25 cellular contexts compared by ENCODE assay signal in the genomic region with DNA sequence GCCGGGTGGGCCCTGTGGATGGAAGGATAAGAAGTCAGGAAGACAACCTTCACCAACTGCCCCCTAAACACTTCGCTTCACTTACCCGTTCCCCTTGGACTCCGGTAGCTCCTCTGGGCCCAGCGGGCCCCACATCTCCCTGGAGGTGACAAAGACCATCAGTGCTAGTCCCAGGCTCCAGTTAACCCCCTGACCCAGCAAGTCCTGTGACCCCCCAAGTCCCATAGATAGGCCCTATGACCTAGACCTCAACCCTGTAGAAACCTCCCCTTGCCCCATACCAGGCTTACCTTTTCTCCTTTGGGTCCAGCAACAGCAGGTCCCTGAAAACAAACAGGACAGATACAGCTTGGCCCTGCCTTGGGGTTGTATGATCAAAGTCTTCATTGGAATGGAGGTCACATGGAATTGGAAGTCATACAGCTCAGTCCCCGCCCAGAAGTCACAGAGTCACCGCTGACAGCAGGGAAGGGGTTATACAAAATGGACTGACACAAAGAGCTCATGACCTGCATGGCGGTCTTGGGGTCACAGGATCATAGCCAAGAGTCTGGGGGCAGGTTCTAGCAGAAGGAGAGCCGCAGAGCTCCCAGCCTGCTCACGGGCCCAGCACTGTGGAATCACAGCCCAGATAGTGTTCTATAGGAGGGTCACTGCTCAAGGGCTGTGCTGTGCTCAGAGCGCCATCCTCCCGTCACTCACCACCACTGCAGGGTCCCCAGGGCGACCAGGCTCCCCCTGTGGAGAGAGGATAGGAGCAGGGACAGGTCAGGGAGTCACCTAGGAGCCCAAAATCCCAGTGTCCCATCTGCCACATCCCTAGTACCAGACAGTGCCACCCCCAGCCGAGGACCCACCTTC. TPM values are rescaled to one million over a fixed set of nuclear protein-coding genes. Genes with fewer than 3 reads are reported as not detected.
"Had no signal": no experiment of that assay in that cellular context is flagged by ENCODE, and none has a peak within 500 bp of the region (broad histone marks: within the 10 kb centered on the region; RNA-seq: fewer than 3 reads in every experiment).

No MANE protein-coding gene starts in this region.

- H3K27ac Mint-ChIP-seq: activated CD4-positive, alpha-beta T cell treated with anti-CD3 and anti-CD28 coated beads, Interleukin-2, amount 10 ng/mL, durations not matched to agents 7 days and 5 days; activated CD8-positive, alpha-beta T cell treated with anti-CD3 and anti-CD28 coated beads for 36 hours; nephron had no signal

- H3K4me3 ChIP-seq: coronary artery, esophagus squamous epithelium, gastrocnemius medialis, sigmoid colon, upper lobe of right lung had no signal

- H3K27me3 Mint-ChIP-seq: activated CD4-positive, alpha-beta T cell treated with anti-CD3 and anti-CD28 coated beads, Interleukin-2, amount 10 ng/mL, durations not matched to agents 7 days and 5 days; activated CD8-positive, alpha-beta T cell treated with anti-CD3 and anti-CD28 coated beads for 36 hours had no signal

- H3K4me1 ChIP-seq: gastrocnemius medialis, sigmoid colon, upper lobe of right lung had no signal

- FAIRE-seq: bronchial epithelial cell, TTC549 had no signal

- H3K9me3 Mint-ChIP-seq: activated CD4-positive, alpha-beta T cell treated with anti-CD3 and anti-CD28 coated beads, Interleukin-2, amount 10 ng/mL, durations not matched to agents 7 days and 5 days; activated CD8-positive, alpha-beta T cell treated with anti-CD3 and anti-CD28 coated beads for 36 hours; nephron had no signal

- H3K27me3 ChIP-seq: esophagus squamous epithelium, gastrocnemius medialis, sigmoid colon, upper lobe of right lung had no signal

- H3K4me1 Mint-ChIP-seq: activated CD4-positive, alpha-beta T cell treated with anti-CD3 and anti-CD28 coated beads, Interleukin-2, amount 10 ng/mL, durations not matched to agents 7 days and 5 days; nephron had no signal

- H3K27ac ChIP-seq: coronary artery, esophagus squamous epithelium, gastrocnemius medialis, sigmoid colon, upper lobe of right lung, WERI-Rb-1 had no signal

- H3K36me3 ChIP-seq: gastrocnemius medialis, sigmoid colon, upper lobe of right lung had no signal

- H3K9me3 ChIP-seq: esophagus squamous epithelium, gastrocnemius medialis, sigmoid colon, upper lobe of right lung had no signal

- DNase-seq: activated CD4-positive, alpha-beta T cell treated with anti-CD3 and anti-CD28 coated beads, Interleukin-2, amount 10 ng/mL, durations not matched to agents 7 days and 5 days; activated CD4-positive, CD25-positive, alpha-beta regulatory T cell treated with anti-CD3 and anti-CD28 coated beads, Interleukin-2, amount 50 U/mL, for 72 hours; activated CD8-positive, alpha-beta T cell treated with anti-CD3 and anti-CD28 coated beads for 36 hours; activated T-cell treated with anti-CD3 and anti-CD28 coated beads, Interleukin-2, amount 50 U/mL, for 1 hour; amygdala; cerebellar nuclear complex; esophagus squamous epithelium; gastrocnemius medialis; hippocampal formation; mesenchymal stem cell; nucleus accumbens; sigmoid colon; stimulated activated CD4-positive, alpha-beta T cell treated with anti-CD3 and anti-CD28 coated beads, Interleukin-2, amount 100 ng/mL, for 48 hours; stimulated activated CD8-positive, alpha-beta memory T cell treated with anti-CD3 and anti-CD28 coated beads, Interleukin-4, amount 100 ng/mL, for 48 hours; stimulated activated naive CD4-positive, alpha-beta T cell; T-helper 1 cell; upper lobe of right lung; WERI-Rb-1 had no signal

- ATAC-seq: activated CD8-positive, alpha-beta T cell treated with anti-CD3 and anti-CD28 coated beads for 36 hours; gastrocnemius medialis; upper lobe of right lung had no signal

- H3K4me3 Mint-ChIP-seq: activated CD4-positive, alpha-beta T cell treated with anti-CD3 and anti-CD28 coated beads, Interleukin-2, amount 10 ng/mL, durations not matched to agents 7 days and 5 days; activated CD8-positive, alpha-beta T cell treated with anti-CD3 and anti-CD28 coated beads for 36 hours; nephron had no signal

RNA-seq across cellular contexts. Expression of a gene that starts 18.3 kb away (rescaled TPM):
- total RNA-seq: activated CD4-positive, alpha-beta T cell treated with anti-CD3 and anti-CD28 coated beads, Interleukin-2, amount 10 ng/mL, durations not matched to agents 7 days and 5 days; activated CD8-positive, alpha-beta T cell treated with anti-CD3 and anti-CD28 coated beads for 36 hours; gastrocnemius medialis; sigmoid colon; subcutaneous adipose tissue; upper lobe of right lung had no signal

RNA-seq across cellular contexts. Expression of a gene that starts 39.7 kb away (rescaled TPM):
- total RNA-seq: bronchial epithelial cell, esophagus squamous epithelium, gastrocnemius medialis, lower leg skin, myocyte, sigmoid colon, subcutaneous adipose tissue, upper lobe of right lung had no signal
